8 cellular contexts compared by ENCODE assay signal in the genomic region with DNA sequence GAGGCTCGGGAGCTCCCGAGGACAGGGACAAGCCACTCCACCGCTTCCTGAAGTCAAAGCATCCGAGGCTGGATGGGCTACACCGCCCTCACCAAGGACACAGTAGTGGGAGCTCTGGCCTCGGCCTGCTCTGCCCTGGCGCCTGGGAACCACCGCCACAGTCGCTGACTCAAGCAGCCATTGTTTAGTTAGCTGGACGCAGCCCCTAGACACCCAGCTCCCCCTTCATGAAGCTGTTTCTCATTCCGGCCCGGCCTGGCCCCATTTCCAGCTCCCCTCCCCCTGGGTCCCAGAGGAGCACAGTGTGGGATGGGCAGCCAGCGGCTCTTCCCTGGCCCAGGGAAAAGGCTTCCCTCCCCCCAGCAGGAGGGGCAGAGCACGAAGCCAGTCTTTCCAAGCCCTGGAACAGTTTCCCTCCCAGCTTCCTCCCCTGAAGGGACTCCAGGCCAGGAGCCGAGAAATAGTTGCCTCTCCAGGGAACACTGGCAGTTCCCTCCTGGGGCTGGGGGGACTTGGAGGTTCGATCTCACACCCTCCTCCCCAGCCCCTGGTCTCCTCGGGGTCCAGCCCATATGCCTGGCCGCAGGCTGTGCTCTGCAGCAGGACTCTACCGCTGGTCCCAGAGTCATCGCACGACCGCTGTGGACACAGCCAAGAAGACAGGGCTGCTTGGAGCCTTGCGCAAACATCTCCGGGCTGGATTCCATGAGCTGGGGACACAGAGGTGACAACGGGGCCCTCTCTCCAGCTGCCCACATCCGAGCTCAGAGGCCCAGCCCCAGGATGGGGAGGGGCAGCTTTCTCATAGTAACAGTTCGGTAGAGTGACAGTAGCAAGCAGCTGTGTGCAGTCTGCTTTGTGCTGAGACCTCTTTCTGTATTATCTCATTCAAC. TPM values are rescaled to one million over a fixed set of nuclear protein-coding genes. Genes with fewer than 3 reads are reported as not detected.
DNase-seq lines count a peak whose midpoint lies in the region; ATAC-seq and TF ChIP-seq lines count a peak whose summit lies in the region.

No MANE protein-coding gene starts in this region.

- peak overlapping the region in 20 of 21 experiments; percentile 61 to 94 (median 82) for H3K27ac ChIP-seq in skin epidermis

- H3K9me3 Mint-ChIP-seq in natural killer cell = no peaks in the 10 kb centered on the region
- no peaks in the 10 kb centered on the region for H3K9me3 Mint-ChIP-seq in natural killer cell treated with Interleukin-12 subunit alpha and Interleukin-12 subunit beta and Interleukin-15 and Interleukin-18, amount 100 ng/mL, for 72 hours
- no peaks in the 10 kb centered on the region for H3K9me3 Mint-ChIP-seq in activated CD4-positive, alpha-beta memory T cell treated with anti-CD3 and anti-CD28 coated beads, Interleukin-2, amount 10 ng/mL, durations not matched to agents 7 days and 5 days

- peak overlapping the region; percentile 42 for H3K4me3 Mint-ChIP-seq in natural killer cell
- H3K4me3 Mint-ChIP-seq in natural killer cell treated with Interleukin-12 subunit alpha and Interleukin-12 subunit beta and Interleukin-15 and Interleukin-18, amount 100 ng/mL, for 72 hours = no peak overlapping the region
- no peak overlapping the region for H3K4me3 Mint-ChIP-seq in activated CD4-positive, alpha-beta memory T cell treated with anti-CD3 and anti-CD28 coated beads, Interleukin-2, amount 10 ng/mL, durations not matched to agents 7 days and 5 days

- CTCF ChIA-PET in activated CD4-positive, alpha-beta memory T cell treated with anti-CD3 and anti-CD28 coated beads, Interleukin-2, amount 10 ng/mL, durations not matched to agents 7 days and 5 days (lab: Charles Lee) = no interaction called here

- no peak overlapping the region for H3K27ac Mint-ChIP-seq in natural killer cell
- no peak overlapping the region for H3K27ac Mint-ChIP-seq in natural killer cell treated with Interleukin-12 subunit alpha and Interleukin-12 subunit beta and Interleukin-15 and Interleukin-18, amount 100 ng/mL, for 72 hours
- no peak overlapping the region for H3K27ac Mint-ChIP-seq in activated CD4-positive, alpha-beta memory T cell treated with anti-CD3 and anti-CD28 coated beads, Interleukin-2, amount 10 ng/mL, durations not matched to agents 7 days and 5 days

- H3K4me3 ChIP-seq in astrocyte of the spinal cord (ENCODE audit: low read depth, low read length) = no peak overlapping the region
- H3K4me3 ChIP-seq in skin epidermis = peak overlapping the region in 1 of 7 experiments; percentile 8

- intact Hi-C loops in natural killer cell (cut with micrococcal nuclease) = no loop called here

- no peaks in the 10 kb centered on the region for H3K36me3 Mint-ChIP-seq in natural killer cell
- no peaks in the 10 kb centered on the region for H3K36me3 Mint-ChIP-seq in natural killer cell treated with Interleukin-12 subunit alpha and Interleukin-12 subunit beta and Interleukin-15 and Interleukin-18, amount 100 ng/mL, for 72 hours
- no peaks in the 10 kb centered on the region for H3K36me3 Mint-ChIP-seq in activated CD4-positive, alpha-beta memory T cell treated with anti-CD3 and anti-CD28 coated beads, Interleukin-2, amount 10 ng/mL, durations not matched to agents 7 days and 5 days (ENCODE audit: low read depth)

- no peaks in the 10 kb centered on the region for H3K27me3 Mint-ChIP-seq in natural killer cell (ENCODE audit: low read depth in 2 of 2)
- peaks cover 0 to 6% of the 10 kb centered on the region in 2 donors for H3K27me3 Mint-ChIP-seq in natural killer cell treated with Interleukin-12 subunit alpha and Interleukin-12 subunit beta and Interleukin-15 and Interleukin-18, amount 100 ng/mL, for 72 hours
- peaks cover 52% of the 10 kb centered on the region for H3K27me3 Mint-ChIP-seq in activated CD4-positive, alpha-beta memory T cell treated with anti-CD3 and anti-CD28 coated beads, Interleukin-2, amount 10 ng/mL, durations not matched to agents 7 days and 5 days

- no peak for DNase-seq in natural killer cell
- DNase-seq in natural killer cell treated with Interleukin-12 subunit alpha and Interleukin-12 subunit beta and Interleukin-15 and Interleukin-18, amount 100 ng/mL, for 72 hours (ENCODE audit: low spot score) = no peak
- peak; percentile 93 for DNase-seq in astrocyte of the spinal cord (ENCODE audit: low read depth, low spot score)
- DNase-seq in iPS-NIHi7 (ENCODE audit: extremely low spot score) = peak; percentile 63
- DNase-seq in activated CD4-positive, alpha-beta memory T cell treated with anti-CD3 and anti-CD28 coated beads, Interleukin-2, amount 10 ng/mL, durations not matched to agents 7 days and 5 days = no peak
- DNase-seq in NCI-H526 treated with DMSO at 0.1 percent for 48 hours (lab: John Stamatoyannopoulos, UW) = no peak

- in situ Hi-C loops in astrocyte of the spinal cord (cut with HindIII; ENCODE audit: low sequenced_read_pairs) = no loop called here

- peaks cover 53 to 81% of the 10 kb centered on the region in 2 donors for H3K4me1 Mint-ChIP-seq in natural killer cell
- peaks cover 24 to 53% of the 10 kb centered on the region in 2 donors for H3K4me1 Mint-ChIP-seq in natural killer cell treated with Interleukin-12 subunit alpha and Interleukin-12 subunit beta and Interleukin-15 and Interleukin-18, amount 100 ng/mL, for 72 hours (ENCODE audit: low read depth in 2 of 2)
- H3K4me1 Mint-ChIP-seq in activated CD4-positive, alpha-beta memory T cell treated with anti-CD3 and anti-CD28 coated beads, Interleukin-2, amount 10 ng/mL, durations not matched to agents 7 days and 5 days = peaks cover 30% of the 10 kb centered on the region

- POLR2A ChIA-PET in activated CD4-positive, alpha-beta memory T cell treated with anti-CD3 and anti-CD28 coated beads, Interleukin-2, amount 10 ng/mL, durations not matched to agents 7 days and 5 days (lab: Charles Lee) = interaction anchor here (1.2 to 1.3 kb wide), 2 partner anchors 9 to 19 kb away, joined by 3 to 4 read pairs; no protein-coding TSS in a partner anchor

- TF ChIP-seq CTCF in natural killer cell (IDR thresholded peaks at IDR 0.05) = no peak
- TF ChIP-seq CTCF in astrocyte of the spinal cord (IDR thresholded peaks at IDR 0.05; ENCODE audit: low read depth, low read length) = no peak

- peak; percentile 27 to 61 (median 41) for ATAC-seq in natural killer cell
- ATAC-seq in natural killer cell treated with Interleukin-12 subunit alpha and Interleukin-12 subunit beta and Interleukin-15 and Interleukin-18, amount 100 ng/mL, for 72 hours = no peak
- ATAC-seq in GM21423 (IDR thresholded peaks at IDR 0.05; ENCODE audit: unreplicated experiment) = no peak

RNA-seq across cellular contexts. Expression of gene PLXND1, which starts 10.0 kb away (rescaled TPM):
- 100 to 1,000 TPM; 135 to 214 (median 189) TPM for total RNA-seq in natural killer cell
- 1 to 10 TPM; 2.8 to 4.8 TPM for total RNA-seq in natural killer cell treated with Interleukin-12 subunit alpha and Interleukin-12 subunit beta and Interleukin-15 and Interleukin-18, amount 100 ng/mL, for 72 hours
- 10 to 100 TPM; 13.4 to 18.0 TPM for total RNA-seq in activated CD4-positive, alpha-beta memory T cell treated with anti-CD3 and anti-CD28 coated beads, Interleukin-2, amount 10 ng/mL, durations not matched to agents 7 days and 5 days

RNA-seq across cellular contexts. Expression of gene H1-8, which starts 53.5 kb away (rescaled TPM):
- total RNA-seq in natural killer cell = not detected
- total RNA-seq in natural killer cell treated with Interleukin-12 subunit alpha and Interleukin-12 subunit beta and Interleukin-15 and Interleukin-18, amount 100 ng/mL, for 72 hours = not detected
- not detected for total RNA-seq in activated CD4-positive, alpha-beta memory T cell treated with anti-CD3 and anti-CD28 coated beads, Interleukin-2, amount 10 ng/mL, durations not matched to agents 7 days and 5 days

Comparison
In these comparisons a context has a peak if more than half of its experiments do, and no peak if none do; other contexts are left out.
1. ATAC-seq: peak in natural killer cell (3 of 3); none in natural killer cell treated with Interleukin-12 subunit alpha and Interleukin-12 subunit beta and Interleukin-15 and Interleukin-18, amount 100 ng/mL, for 72 hours (0 of 2) and GM21423 (single experiment).
2. RNA of gene PLXND1, which starts 10.0 kb away (total RNA-seq): 135 to 214 TPM in natural killer cell; 13.4 to 18.0 TPM in activated CD4-positive, alpha-beta memory T cell treated with anti-CD3 and anti-CD28 coated beads, Interleukin-2, amount 10 ng/mL, durations not matched to agents 7 days and 5 days and 2.8 to 4.8 TPM in natural killer cell treated with Interleukin-12 subunit alpha and Interleukin-12 subunit beta and Interleukin-15 and Interleukin-18, amount 100 ng/mL, for 72 hours; every median in the first group is over 4 times any median in the second.
3. DNase-seq: peak in astrocyte of the spinal cord (single experiment) and iPS-NIHi7 (single experiment); none in natural killer cell (single experiment), natural killer cell treated with Interleukin-12 subunit alpha and Interleukin-12 subunit beta and Interleukin-15 and Interleukin-18, amount 100 ng/mL, for 72 hours (single experiment), activated CD4-positive, alpha-beta memory T cell treated with anti-CD3 and anti-CD28 coated beads, Interleukin-2, amount 10 ng/mL, durations not matched to agents 7 days and 5 days (single experiment) and NCI-H526 treated with DMSO at 0.1 percent for 48 hours (single experiment).